In genomic region chr5:86979801-86980510, GRCh38 we compare ENCODE assay signal across 9 cellular contexts.
DNase-seq lines count a peak whose midpoint lies in the region; FAIRE-seq and TF ChIP-seq lines count a peak whose summit lies in the region.
"Had no signal": no experiment of that assay in that cellular context is flagged by ENCODE, and none has a peak within 500 bp of the region (broad histone marks: within the 10 kb centered on the region; RNA-seq: fewer than 3 reads in every experiment).

No MANE protein-coding gene starts in this region.

- H3K79me2 ChIP-seq in osteoblast (ENCODE audit: insufficient read depth, low read length): no peaks in the 10 kb centered on the region

- H4K20me1 ChIP-seq in osteoblast (ENCODE audit: insufficient read depth, low read length): no peaks in the 10 kb centered on the region

- peak overlapping the region; percentile 74 for H3K4me2 ChIP-seq in osteoblast (ENCODE audit: insufficient read depth, low read length)

- H3K36me3 ChIP-seq in osteoblast (ENCODE audit: insufficient read depth, low read length): no peaks in the 10 kb centered on the region

- H3K27me3 ChIP-seq in osteoblast (ENCODE audit: insufficient read depth, low read length): no peaks in the 10 kb centered on the region

- peaks cover 7% of the 10 kb centered on the region for H3K4me1 ChIP-seq in osteoblast (ENCODE audit: insufficient read depth, low read length)

- FAIRE-seq in GM12891 (lab: Jason Lieb, UNC): no peak

- TF ChIP-seq POLR2A in GM12891 (IDR thresholded peaks at IDR 0.05; ENCODE audit: low read depth, low read length): no peak

- H3K4me3 ChIP-seq in coronary artery: peak overlapping the region; percentile 30
- H3K4me3 ChIP-seq in osteoblast (ENCODE audit: insufficient read depth, low read length): peak overlapping the region; percentile 46

- no peak for DNase-seq in GM12891 (ENCODE audit: insufficient read length, low spot score)
- DNase-seq in Kasumi-1 (lab: John Stamatoyannopoulos, UW): peak; percentile 80 to 82
- no peak for DNase-seq in coronary artery (ENCODE audit: low spot score)
- DNase-seq in osteoblast (ENCODE audit: insufficient read length, low spot score, missing footprints): no peak
- DNase-seq in NCI-H1105 treated with DMSO at 0.1 percent for 48 hours (lab: John Stamatoyannopoulos, UW): no peak
- no peak for DNase-seq in stimulated activated naive CD4-positive, alpha-beta T cell treated with Interleukin-2 at 50 U/mL for 16 hours (lab: John Stamatoyannopoulos, UW)
- no peak for DNase-seq in NCI-H510A treated with DMSO at 0.1 percent for 48 hours (lab: John Stamatoyannopoulos, UW)
- no peak for DNase-seq in NCI-H2196 (lab: John Stamatoyannopoulos, UW; ENCODE audit: unreplicated experiment)
- DNase-seq: natural killer cell had no signal

- no peaks in the 10 kb centered on the region for H3K9me3 ChIP-seq in osteoblast (ENCODE audit: low read depth, low read length)

- TF ChIP-seq CTCF in coronary artery (IDR thresholded peaks at IDR 0.05) (no peak), osteoblast (IDR thresholded peaks at IDR 0.05; ENCODE audit: extremely low read depth, low read depth, low read length) (no peak)

- peak overlapping the region in 1 of 2 donors; percentile 69 for H3K27ac ChIP-seq in coronary artery
- peak overlapping the region; percentile 55 for H3K27ac ChIP-seq in osteoblast (ENCODE audit: low read depth, low read length)

- H2AFZ ChIP-seq in osteoblast (ENCODE audit: low read length): peak overlapping the region; percentile 74

TF ChIP-seq in GM12891, 5 proteins besides CTCF, POLR2A, EP300 and RAD21:
- TF ChIP-seq PAX5 (IDR thresholded peaks at IDR 0.05; ENCODE audit: insufficient read depth, low read length, severe bottlenecking) (no peak), SPI1 (IDR thresholded peaks at IDR 0.05; ENCODE audit: low read depth, low read length) (peak; percentile 68), POU2F2 (IDR thresholded peaks at IDR 0.05; ENCODE audit: low read depth, low read length) (no peak), TAF1 (IDR thresholded peaks at IDR 0.05; ENCODE audit: low read depth, low read length) (no peak), POLR2AphosphoS5 (IDR thresholded peaks at IDR 0.05; ENCODE audit: low read depth, low read length) (no peak)

Comparison
In these comparisons a context has a peak if more than half of its experiments do, and no peak if none do; other contexts are left out.
1. DNase-seq: peak in Kasumi-1 (2 of 2); none in GM12891 (single experiment), coronary artery (single experiment), osteoblast (single experiment), NCI-H1105 treated with DMSO at 0.1 percent for 48 hours (single experiment), stimulated activated naive CD4-positive, alpha-beta T cell treated with Interleukin-2 at 50 U/mL for 16 hours (single experiment), NCI-H510A treated with DMSO at 0.1 percent for 48 hours (single experiment) and NCI-H2196 (single experiment).